1 cellular context compared by ENCODE assay signal in the genomic region with DNA sequence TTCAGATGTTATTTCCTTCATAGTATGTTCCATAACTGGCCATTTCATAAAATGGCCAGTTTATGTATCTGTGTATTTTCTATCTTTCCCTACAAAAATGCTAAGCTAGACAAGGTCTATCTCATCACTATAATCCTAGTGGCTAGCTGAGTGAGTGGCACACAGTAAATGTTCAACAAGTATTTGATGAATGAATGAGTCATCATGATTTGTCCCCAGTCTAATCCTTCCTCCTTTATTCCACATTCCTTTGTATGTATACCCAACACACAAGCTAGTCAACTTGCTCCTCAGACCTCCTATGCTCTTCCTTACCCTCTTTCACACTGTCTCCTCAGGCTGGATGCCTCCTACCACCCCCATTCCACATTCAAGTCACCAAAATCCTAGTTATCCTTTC.
TF ChIP-seq lines count a peak whose summit lies in the region.

No MANE protein-coding gene starts in this region.

TF ChIP-seq in IMR-90, 13 proteins besides CTCF, POLR2A, EP300 and RAD21 (continued from another document):
- TF ChIP-seq RFX5 (IDR thresholded peaks at IDR 0.05; ENCODE audit: low read depth, low read length) (no peak), NFE2L2 (IDR thresholded peaks at IDR 0.05; ENCODE audit: low read depth, low read length) (no peak), SMC3 (IDR thresholded peaks at IDR 0.05; ENCODE audit: low read depth, low read length) (no peak), MAZ (IDR thresholded peaks at IDR 0.05; ENCODE audit: borderline replicate concordance, low read depth, low read length) (no peak), CEBPB (IDR thresholded peaks at IDR 0.05; ENCODE audit: low read depth, low read length) (no peak)
